ENCODE assay signal across 30 cellular contexts in genomic region chr5:67143549-67143948, GRCh38. TPM values are rescaled to one million over a fixed set of nuclear protein-coding genes. Genes with fewer than 3 reads are reported as not detected.
"Had no signal": no experiment of that assay in that cellular context is flagged by ENCODE, and none has a peak within 500 bp of the region (broad histone marks: within the 10 kb centered on the region; RNA-seq: fewer than 3 reads in every experiment).

No MANE protein-coding gene starts in this region.

- H3K27me3 ChIP-seq: neural progenitor cell, neutrophil, right atrium auricular region, stomach, testis, thyroid gland, uterus had no signal

- ATAC-seq: natural killer cell; sciatic nerve; stimulated activated naive B cell treated with anti-CD40 and anti-IgM and Interleukin-4, amounts not matched to agents 10 μg/mL and 1 μg/mL and 100 μg/mL, for 72 hours; stimulated activated naive CD8-positive, alpha-beta T cell treated with anti-CD3 and anti-CD28 coated beads, Interleukin-15, Interleukin-2, amounts not matched to agents 100 U/mL and 50 U/mL, for 24 hours had no signal

- H3K9me3 Mint-ChIP-seq: mesothelial cell of epicardium; naive B cell; natural killer cell; nephron progenitor cell; neural progenitor cell; stimulated activated naive B cell treated with anti-CD40 and anti-IgM and Interleukin-4, amounts not matched to agents 10 μg/mL and 1 μg/mL and 100 μg/mL, for 72 hours had no signal

- H3K27ac Mint-ChIP-seq: mesothelial cell of epicardium; natural killer cell; nephron progenitor cell; neural progenitor cell; stimulated activated naive B cell treated with anti-CD40 and anti-IgM and Interleukin-4, amounts not matched to agents 10 μg/mL and 1 μg/mL and 100 μg/mL, for 72 hours had no signal

- H3K4me1 ChIP-seq: neural progenitor cell, right atrium auricular region, stomach, testis, thyroid gland, uterus had no signal

- DNase-seq: head of caudate nucleus; islet precursor cell; left ventricle myocardium superior; mesendoderm; naive B cell; natural killer cell; nephron progenitor cell; occipital lobe; stimulated activated CD4-positive, alpha-beta T cell treated with anti-CD3 and anti-CD28 coated beads, Interleukin-12 subunit alpha, Interleukin-12 subunit beta, amount 100 ng/mL, for 4 hours; stimulated activated CD4-positive, alpha-beta T cell treated with anti-CD3 and anti-CD28 coated beads, Interleukin-15, amount 100 ng/mL, for 24 hours; stimulated activated CD4-positive, alpha-beta T cell treated with anti-CD3 and anti-CD28 coated beads, Interleukin-2, amount 100 ng/mL, for 24 hours; stimulated activated CD4-positive, alpha-beta T cell treated with anti-CD3 and anti-CD28 coated beads, Interleukin-4, amount 100 ng/mL, for 1 hour; stimulated activated naive B cell treated with anti-CD40 and anti-IgM and Interleukin-4, amounts not matched to agents 10 μg/mL and 1 μg/mL and 100 μg/mL, for 72 hours; stimulated activated naive CD8-positive, alpha-beta T cell treated with anti-CD3 and anti-CD28 coated beads, Interleukin-15, Interleukin-2, amounts not matched to agents 100 U/mL and 50 U/mL, for 24 hours; stomach; testis; thyroid gland; trophoblast cell; uterus had no signal

- H3K4me3 ChIP-seq: lung, neural progenitor cell, right atrium auricular region, skin epidermis, stomach, testis, thyroid gland, uterus had no signal

- H3K9me3 ChIP-seq: neutrophil, right atrium auricular region, stomach, testis, thyroid gland, uterus had no signal

- H3K27me3 Mint-ChIP-seq: naive B cell; stimulated activated naive B cell treated with anti-CD40 and anti-IgM and Interleukin-4, amounts not matched to agents 10 μg/mL and 1 μg/mL and 100 μg/mL, for 72 hours had no signal

- H3K4me3 Mint-ChIP-seq: mesothelial cell of epicardium; naive B cell; natural killer cell; nephron progenitor cell; neural progenitor cell; stimulated activated naive B cell treated with anti-CD40 and anti-IgM and Interleukin-4, amounts not matched to agents 10 μg/mL and 1 μg/mL and 100 μg/mL, for 72 hours had no signal

- H3K27ac ChIP-seq: neural progenitor cell, neutrophil, parathyroid adenoma, right atrium auricular region, skin epidermis, stomach, testis, thyroid gland, uterus had no signal

- H3K36me3 ChIP-seq: neural progenitor cell, neutrophil, uterus had no signal

- H3K4me1 Mint-ChIP-seq: naive B cell; natural killer cell; stimulated activated naive B cell treated with anti-CD40 and anti-IgM and Interleukin-4, amounts not matched to agents 10 μg/mL and 1 μg/mL and 100 μg/mL, for 72 hours had no signal

RNA-seq across cellular contexts. Expression of gene CD180, which starts 53.0 kb away (rescaled TPM):
- total RNA-seq: mesothelial cell of epicardium, osteocyte, pulmonary artery endothelial cell, renal cortical epithelial cell had no signal
